9 cellular contexts compared by ENCODE assay signal in the genomic region with DNA sequence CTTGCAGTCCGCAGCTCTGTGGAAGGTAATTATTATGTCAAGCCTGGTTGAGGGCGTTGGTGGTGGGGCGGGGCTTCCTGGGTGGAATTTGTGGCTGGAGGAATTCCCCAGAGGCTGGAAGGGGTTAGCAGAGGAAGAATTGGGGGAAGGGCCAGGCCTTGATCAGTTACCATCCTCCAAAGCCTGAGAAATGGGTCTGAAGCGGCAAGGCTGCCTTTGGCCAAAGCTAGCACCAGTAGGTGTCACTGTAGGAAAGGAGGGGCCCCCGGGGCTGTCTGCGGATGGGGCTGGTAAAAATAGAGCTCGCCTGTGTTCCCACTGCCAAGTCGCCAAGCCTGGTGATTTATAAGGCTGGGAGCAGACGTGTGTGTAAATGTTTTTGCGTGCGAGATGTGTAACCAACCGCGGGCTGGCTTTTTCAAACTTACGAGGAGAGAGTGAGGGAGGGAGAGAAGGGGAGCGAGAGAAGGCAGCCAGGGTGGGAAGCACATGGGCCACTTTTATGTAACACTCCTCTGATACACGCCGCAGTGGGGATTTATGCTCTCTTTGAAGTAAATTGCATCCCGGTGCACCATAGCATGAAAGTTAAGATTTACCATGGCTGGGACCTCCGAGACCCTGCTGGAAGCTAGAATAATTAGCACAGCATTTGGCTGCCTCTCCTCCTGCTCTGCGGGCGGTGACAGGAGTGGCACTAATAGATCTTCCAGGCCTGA.
DNase-seq lines count a peak whose midpoint lies in the region; ATAC-seq and TF ChIP-seq lines count a peak whose summit lies in the region.
"Had no signal": no experiment of that assay in that cellular context is flagged by ENCODE, and none has a peak within 500 bp of the region (broad histone marks: within the 10 kb centered on the region; RNA-seq: fewer than 3 reads in every experiment).

No MANE protein-coding gene starts in this region.

- H2BK5ac ChIP-seq in mesendoderm (ENCODE audit: low read length) = peak overlapping the region; percentile 76

- no peak overlapping the region for H2BK15ac ChIP-seq in mesendoderm (replicated peaks; ENCODE audit: low read depth)

- H3K36me3 ChIP-seq in mesendoderm (ENCODE audit: control insufficient read depth, insufficient read depth, low read length) = no peaks in the 10 kb centered on the region
- H3K36me3 ChIP-seq: suprapubic skin had no signal

- H3K27me3 Mint-ChIP-seq in endothelial cell (ENCODE audit: unreplicated experiment) = peaks cover 2% of the 10 kb centered on the region

- H2AK5ac ChIP-seq in mesendoderm (ENCODE audit: low read length) = no peak overlapping the region

- peak overlapping the region; percentile 92 for H3K4ac ChIP-seq in mesendoderm (ENCODE audit: low read depth, low read length)

- peak overlapping the region; percentile 57 for H3K27ac ChIP-seq in mesendoderm (ENCODE audit: low read depth, low read length)
- H3K27ac ChIP-seq: suprapubic skin had no signal

- H3K9me3 Mint-ChIP-seq in endothelial cell (ENCODE audit: unreplicated experiment) = no peaks in the 10 kb centered on the region

- peak overlapping the region; percentile 76 for H3K56ac ChIP-seq in mesendoderm (ENCODE audit: low read length)

- H4K8ac ChIP-seq in mesendoderm (ENCODE audit: low read depth, low read length) = no peak overlapping the region

- no peaks in the 10 kb centered on the region for H3K36me3 Mint-ChIP-seq in endothelial cell (ENCODE audit: low read depth, unreplicated experiment)

- H3K4me3 ChIP-seq in mesendoderm (ENCODE audit: low read length) = no peak overlapping the region
- H3K4me3 ChIP-seq: suprapubic skin had no signal

- H3K27me3 ChIP-seq in mesendoderm (ENCODE audit: insufficient read depth, low read length, poor library complexity) = no peaks in the 10 kb centered on the region
- H3K27me3 ChIP-seq: suprapubic skin had no signal

- H3K27ac Mint-ChIP-seq in endothelial cell (ENCODE audit: unreplicated experiment) = no peak overlapping the region

- no peak overlapping the region for H3K4me3 Mint-ChIP-seq in endothelial cell (ENCODE audit: unreplicated experiment)

- H3K9ac ChIP-seq in mesendoderm (ENCODE audit: low read length) = peak overlapping the region; percentile 37

- H4K5ac ChIP-seq in mesendoderm (ENCODE audit: low read length) = no peak overlapping the region

- TF ChIP-seq CTCF in endothelial cell (IDR thresholded peaks at IDR 0.05; ENCODE audit: unreplicated experiment) = peak; percentile 24

- H2BK120ac ChIP-seq in mesendoderm (ENCODE audit: low read depth, low read length) = peak overlapping the region; percentile 29

- H3K4me1 Mint-ChIP-seq in endothelial cell (ENCODE audit: unreplicated experiment) = peaks cover 14% of the 10 kb centered on the region

- H3K79me1 ChIP-seq in mesendoderm (ENCODE audit: low read length) = no peaks in the 10 kb centered on the region

- H3K18ac ChIP-seq in mesendoderm (ENCODE audit: low read length) = peak overlapping the region; percentile 39

- ATAC-seq in GM21717 (IDR thresholded peaks at IDR 0.05; ENCODE audit: unreplicated experiment) = no peak

- peak; percentile 43 for DNase-seq in activated gamma-delta T cell treated with Interleukin-2 at 50 U/mL for 16 hours
- DNase-seq in activated gamma-delta T cell (lab: John Stamatoyannopoulos, UW) = no peak
- DNase-seq in NCI-H524 (lab: John Stamatoyannopoulos, UW) = peak; percentile 68 to 70
- peak; percentile 5 to 15 for DNase-seq in activated CD8-positive, alpha-beta memory T cell treated with anti-CD3 and anti-CD28 coated beads for 1 hour (ENCODE audit: extremely low read depth in 1 of 2, low read depth in 1 of 2)
- DNase-seq in endothelial cell (ENCODE audit: low spot score) = peak; percentile 36
- DNase-seq in mesendoderm = peak; percentile 94
- DNase-seq in stimulated activated CD8-positive, alpha-beta memory T cell treated with anti-CD3 and anti-CD28 coated beads, Interleukin-2, amount 100 ng/mL, for 48 hours (ENCODE audit: low read depth in 2 of 2) = peak; percentile 24 to 39

- H3K23ac ChIP-seq in mesendoderm (ENCODE audit: low read length) = no peak overlapping the region

- H3K4me2 ChIP-seq in mesendoderm (ENCODE audit: low read length) = no peak overlapping the region

- no peaks in the 10 kb centered on the region for H3K79me2 ChIP-seq in mesendoderm (ENCODE audit: control insufficient read depth, insufficient read depth, low read length)

- no peaks in the 10 kb centered on the region for H3K4me1 ChIP-seq in mesendoderm (ENCODE audit: control insufficient read depth, low read depth, low read length)

- WGBS in mesendoderm (ENCODE audit: extremely low coverage, insufficient coverage, low lambda C conversion rate) = no CpG with 5 or more reads among the region's 21 CpGs
